In genomic region chr14:20683125-20683895, GRCh38 we compare ENCODE assay signal across 9 cellular contexts. TPM values are rescaled to one million over a fixed set of nuclear protein-coding genes. Genes with fewer than 3 reads are reported as not detected.
A peak's percentile ranks its signal among the peaks of the same experiment; 100 is the strongest.
DNase-seq lines count a peak whose midpoint lies in the region; ATAC-seq lines count a peak whose summit lies in the region.
"Had no signal": no experiment of that assay in that cellular context is flagged by ENCODE, and none has a peak within 500 bp of the region (broad histone marks: within the 10 kb centered on the region; RNA-seq: fewer than 3 reads in every experiment).

No MANE protein-coding gene starts in this region.

- peaks cover 12% of the 10 kb centered on the region for H3K4me1 Mint-ChIP-seq in activated T-cell treated with anti-CD3 and anti-CD28 coated beads, Interleukin-2, amount 50 U/mL, for 24 hours (ENCODE audit: low read depth)
- H3K4me1 Mint-ChIP-seq in naive thymus-derived CD8-positive, alpha-beta T cell, result peaks cover 8 to 33% (median 15%) of the 10 kb centered on the region in 4 donors
- H3K4me1 Mint-ChIP-seq in stimulated activated naive B cell treated with anti-CD40 and anti-IgM and Interleukin-4, amounts not matched to agents 10 μg/mL and 1 μg/mL and 100 μg/mL, for 72 hours, result peaks cover 0 to 27% of the 10 kb centered on the region in 2 donors

- peak overlapping the region; percentile 87 to 96 (median 93) for H3K9ac ChIP-seq in BLaER1 treated with 17β-estradiol and CSF1 and Interleukin-3, amounts not matched to agents 10 nM and 100 nM

- peaks cover 4% of the 10 kb centered on the region for H3K36me3 Mint-ChIP-seq in activated T-cell treated with anti-CD3 and anti-CD28 coated beads, Interleukin-2, amount 50 U/mL, for 24 hours (ENCODE audit: low read depth)
- no peaks in the 10 kb centered on the region for H3K36me3 Mint-ChIP-seq in naive thymus-derived CD8-positive, alpha-beta T cell
- H3K36me3 Mint-ChIP-seq in stimulated activated naive B cell treated with anti-CD40 and anti-IgM and Interleukin-4, amounts not matched to agents 10 μg/mL and 1 μg/mL and 100 μg/mL, for 72 hours, result no peaks in the 10 kb centered on the region

- H3K27ac ChIP-seq in BLaER1 treated with 17β-estradiol and CSF1 and Interleukin-3, amounts not matched to agents 10 nM and 100 nM, result peak overlapping the region; percentile 86 to 98 (median 94)

- no peak overlapping the region for H3K4me3 Mint-ChIP-seq in activated T-cell treated with anti-CD3 and anti-CD28 coated beads, Interleukin-2, amount 50 U/mL, for 24 hours
- H3K4me3 Mint-ChIP-seq in naive thymus-derived CD8-positive, alpha-beta T cell, result no peak overlapping the region
- no peak overlapping the region for H3K4me3 Mint-ChIP-seq in stimulated activated naive B cell treated with anti-CD40 and anti-IgM and Interleukin-4, amounts not matched to agents 10 μg/mL and 1 μg/mL and 100 μg/mL, for 72 hours

- no peaks in the 10 kb centered on the region for H3K27me3 Mint-ChIP-seq in activated T-cell treated with anti-CD3 and anti-CD28 coated beads, Interleukin-2, amount 50 U/mL, for 24 hours
- H3K27me3 Mint-ChIP-seq in naive thymus-derived CD8-positive, alpha-beta T cell, result peaks cover 0 to 5% (median 0%) of the 10 kb centered on the region in 5 donors
- H3K27me3 Mint-ChIP-seq in stimulated activated naive B cell treated with anti-CD40 and anti-IgM and Interleukin-4, amounts not matched to agents 10 μg/mL and 1 μg/mL and 100 μg/mL, for 72 hours, result peaks cover 6% of the 10 kb centered on the region in 2 donors

- peaks cover 33 to 44% (median 39%) of the 10 kb centered on the region in 10 experiments for H3K4me1 ChIP-seq in BLaER1 treated with 17β-estradiol and CSF1 and Interleukin-3, amounts not matched to agents 10 nM and 100 nM

- POLR2A ChIA-PET in naive thymus-derived CD8-positive, alpha-beta T cell (lab: Charles Lee), result interaction anchor here (0.8 to 4.9 kb wide), 14 partner anchors 9 to 353 kb away, joined by 3 to 74 read pairs (median 6); partner anchors contain the start of genes APEX1, OSGEP, PARP2 and PIP4P1

- ATAC-seq in GM19351 (IDR thresholded peaks at IDR 0.05; ENCODE audit: unreplicated experiment) (peak; percentile 27), HG03520 (IDR thresholded peaks at IDR 0.05; ENCODE audit: unreplicated experiment) (peak; percentile 28)
- peak; percentile 37 to 55 for ATAC-seq in naive thymus-derived CD8-positive, alpha-beta T cell
- ATAC-seq in stimulated activated naive B cell treated with anti-CD40 and anti-IgM and Interleukin-4, amounts not matched to agents 10 μg/mL and 1 μg/mL and 100 μg/mL, for 72 hours (replicated peaks), result peak; percentile 56 to 58

- peak overlapping the region; percentile 87 to 99 (median 95) for H3K4me2 ChIP-seq in BLaER1 treated with 17β-estradiol and CSF1 and Interleukin-3, amounts not matched to agents 10 nM and 100 nM

- H3K9me3 Mint-ChIP-seq in activated T-cell treated with anti-CD3 and anti-CD28 coated beads, Interleukin-2, amount 50 U/mL, for 24 hours, result no peaks in the 10 kb centered on the region
- H3K9me3 Mint-ChIP-seq in naive thymus-derived CD8-positive, alpha-beta T cell, result peaks cover 0 to 1% (median 0%) of the 10 kb centered on the region in 9 donors
- H3K9me3 Mint-ChIP-seq in stimulated activated naive B cell treated with anti-CD40 and anti-IgM and Interleukin-4, amounts not matched to agents 10 μg/mL and 1 μg/mL and 100 μg/mL, for 72 hours, result no peaks in the 10 kb centered on the region

- no peak overlapping the region for H3K27ac Mint-ChIP-seq in activated T-cell treated with anti-CD3 and anti-CD28 coated beads, Interleukin-2, amount 50 U/mL, for 24 hours
- H3K27ac Mint-ChIP-seq in naive thymus-derived CD8-positive, alpha-beta T cell, result no peak overlapping the region
- H3K27ac Mint-ChIP-seq in stimulated activated naive B cell treated with anti-CD40 and anti-IgM and Interleukin-4, amounts not matched to agents 10 μg/mL and 1 μg/mL and 100 μg/mL, for 72 hours, result no peak overlapping the region

- H3K9me3 ChIP-seq in BLaER1 treated with 17β-estradiol and CSF1 and Interleukin-3, amounts not matched to agents 10 nM and 100 nM (replicated peaks in 1 of 11), result no peaks in the 10 kb centered on the region

- peak overlapping the region; percentile 69 to 84 (median 77) for H3K4me3 ChIP-seq in BLaER1 treated with 17β-estradiol and CSF1 and Interleukin-3, amounts not matched to agents 10 nM and 100 nM

- no peaks in the 10 kb centered on the region for H3K36me3 ChIP-seq in BLaER1 treated with 17β-estradiol and CSF1 and Interleukin-3, amounts not matched to agents 10 nM and 100 nM

- DNase-seq in OCI-M2 (lab: John Stamatoyannopoulos, UW; ENCODE audit: unreplicated experiment) (peak; percentile 93), fibroblast of peridontal ligament (ENCODE audit: extremely low read depth) (peak; percentile 97)
- peak; percentile 87 for DNase-seq in activated T-cell treated with anti-CD3 and anti-CD28 coated beads, Interleukin-2, amount 50 U/mL, for 24 hours
- DNase-seq in naive thymus-derived CD8-positive, alpha-beta T cell, result peak; percentile 44 to 89 (median 82)
- DNase-seq in stimulated activated naive B cell treated with anti-CD40 and anti-IgM and Interleukin-4, amounts not matched to agents 10 μg/mL and 1 μg/mL and 100 μg/mL, for 72 hours, result peak; percentile 82

- no peaks in the 10 kb centered on the region for H3K27me3 ChIP-seq in BLaER1 treated with 17β-estradiol and CSF1 and Interleukin-3, amounts not matched to agents 10 nM and 100 nM

- H4K20me1 ChIP-seq in BLaER1 treated with 17β-estradiol and CSF1 and Interleukin-3, amounts not matched to agents 10 nM and 100 nM, result no peaks in the 10 kb centered on the region

RNA-seq across cellular contexts. Expression of gene RNASE4, which starts 1.1 kb away (rescaled TPM):
- under 1 TPM in 1 of 2 experiments, not detected in 1; 0.63 TPM for total RNA-seq in naive thymus-derived CD8-positive, alpha-beta T cell
- under 1 TPM in 1 of 3 donors, not detected in 2; 0.46 TPM for polyA plus RNA-seq in naive thymus-derived CD8-positive, alpha-beta T cell

RNA-seq across cellular contexts. Expression of gene ANG, which starts 5.3 kb away (rescaled TPM):
- under 1 TPM in 1 of 2 experiments, not detected in 1; 0.70 TPM for total RNA-seq in naive thymus-derived CD8-positive, alpha-beta T cell
- under 1 TPM in 2 of 3 donors, not detected in 1; 0.17 to 0.34 TPM for polyA plus RNA-seq in naive thymus-derived CD8-positive, alpha-beta T cell

RNA-seq across cellular contexts. Expression of gene OR6S1, which starts 41.8 kb away (rescaled TPM):
- total RNA-seq in naive thymus-derived CD8-positive, alpha-beta T cell, result not detected
- not detected for polyA plus RNA-seq in naive thymus-derived CD8-positive, alpha-beta T cell
- total RNA-seq: T-helper 1 cell treated with Interleukin-12 subunit alpha and Interleukin-12 subunit beta and Interleukin-4 antibody, amounts not matched to agents 30 ng/mL and 1 ng/mL, for 36 hours had no signal

Comparison
In these comparisons a context has a peak if more than half of its experiments do, and no peak if none do; other contexts are left out.
1. Peak in every context shown above with its lines: DNase-seq, ATAC-seq, H3K4me3 ChIP-seq and H3K27ac ChIP-seq.